8 cellular contexts compared by ENCODE assay signal in the genomic region with DNA sequence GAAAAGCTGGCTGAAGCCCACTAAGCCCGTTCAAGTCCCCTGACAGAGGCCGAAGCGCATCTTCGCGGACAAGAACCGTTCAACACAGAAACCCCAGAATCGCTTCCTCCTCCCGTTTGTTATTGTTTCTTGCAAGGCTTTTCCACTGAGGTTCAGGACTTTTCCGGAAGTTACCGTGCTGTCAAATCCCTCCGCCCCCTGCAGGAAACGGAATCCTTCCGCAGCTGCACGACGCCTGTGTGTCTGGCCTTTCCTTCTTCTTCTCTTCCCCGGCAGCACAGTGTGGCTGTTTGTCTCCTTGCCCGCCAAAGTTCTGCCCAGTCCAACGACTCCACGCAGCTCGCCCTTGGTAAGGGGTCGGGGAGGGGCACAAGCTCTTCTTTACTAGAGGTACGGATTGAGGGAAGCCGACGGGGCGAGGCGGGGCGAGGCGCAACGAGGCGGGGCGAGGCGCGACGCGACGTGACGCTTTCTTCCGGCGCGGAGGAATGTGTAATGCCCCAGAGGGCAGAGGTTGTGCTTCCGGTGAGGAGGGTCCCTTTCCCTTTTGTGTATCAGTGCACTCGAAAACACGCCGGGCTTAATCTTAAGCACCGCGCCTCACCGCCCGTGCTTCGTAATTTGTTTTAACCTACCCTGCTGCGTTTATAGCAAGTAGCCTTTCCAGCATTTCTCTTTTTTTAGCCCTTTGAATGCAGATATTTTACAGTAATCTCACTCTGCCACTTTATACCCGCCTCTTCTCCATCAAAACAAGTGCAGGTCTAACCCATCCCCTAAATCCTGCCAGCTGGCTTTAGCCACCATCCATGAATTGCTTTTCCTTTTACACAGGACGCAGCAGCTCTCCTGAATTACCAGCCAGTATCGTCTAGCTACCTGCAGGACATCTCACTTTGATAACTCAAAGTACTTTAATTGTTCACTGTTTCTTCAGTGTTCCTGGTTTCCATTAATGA. TPM values are rescaled to one million over a fixed set of nuclear protein-coding genes. Genes with fewer than 3 reads are reported as not detected.
DNase-seq lines count a peak whose midpoint lies in the region; ATAC-seq lines count a peak whose summit lies in the region.

A gene (minus strand): TSS at position 183 of the 959 bp plus-strand sequence. CDS start 229 bp downstream, outside the sequence.

- H3K27ac Mint-ChIP-seq in natural killer cell treated with Interleukin-12 subunit alpha and Interleukin-12 subunit beta and Interleukin-15 and Interleukin-18, amount 100 ng/mL, for 72 hours = peak within 1 kb of the TSS; percentile 92 to 93
- H3K27ac Mint-ChIP-seq in stimulated activated naive CD8-positive, alpha-beta T cell treated with anti-CD3 and anti-CD28 coated beads, Interleukin-15, amount 100 ng/mL, for 72 hours = peak within 1 kb of the TSS; percentile 97 to 99

- peak within 1 kb of the TSS; percentile 98 for H3K4me3 Mint-ChIP-seq in natural killer cell treated with Interleukin-12 subunit alpha and Interleukin-12 subunit beta and Interleukin-15 and Interleukin-18, amount 100 ng/mL, for 72 hours
- H3K4me3 Mint-ChIP-seq in stimulated activated naive CD8-positive, alpha-beta T cell treated with anti-CD3 and anti-CD28 coated beads, Interleukin-15, amount 100 ng/mL, for 72 hours = peak within 1 kb of the TSS; percentile 90 to 96

- DNase-seq in CMK (ENCODE audit: low read depth) (peak; percentile 63), activated T-cell treated with anti-CD3 and anti-CD28 coated beads for 24 hours (ENCODE audit: low read depth) (peak; percentile 79), fibroblast of gingiva (ENCODE audit: low read depth) (peak; percentile 97), NCI-H774 (lab: John Stamatoyannopoulos, UW) (no peak)
- DNase-seq in Jurkat, Clone E6-1 (ENCODE audit: low read depth, low spot score) = peak; percentile 95
- DNase-seq in natural killer cell treated with Interleukin-12 subunit alpha and Interleukin-12 subunit beta and Interleukin-15 and Interleukin-18, amount 100 ng/mL, for 72 hours (ENCODE audit: low spot score) = peak; percentile 89
- peak; percentile 89 to 92 for DNase-seq in stimulated activated naive CD8-positive, alpha-beta T cell treated with anti-CD3 and anti-CD28 coated beads, Interleukin-15, amount 100 ng/mL, for 72 hours

- peak; percentile 85 for ATAC-seq in GM21529 (IDR thresholded peaks at IDR 0.05; ENCODE audit: unreplicated experiment)
- ATAC-seq in natural killer cell treated with Interleukin-12 subunit alpha and Interleukin-12 subunit beta and Interleukin-15 and Interleukin-18, amount 100 ng/mL, for 72 hours = peak; percentile 97 to 100
- peak; percentile 98 for ATAC-seq in stimulated activated naive CD8-positive, alpha-beta T cell treated with anti-CD3 and anti-CD28 coated beads, Interleukin-15, amount 100 ng/mL, for 72 hours

- peak within 1 kb of the TSS; percentile 96 for H3K4me3 ChIP-seq in Jurkat, Clone E6-1 (ENCODE audit: low read length)

- H3K36me3 Mint-ChIP-seq in natural killer cell treated with Interleukin-12 subunit alpha and Interleukin-12 subunit beta and Interleukin-15 and Interleukin-18, amount 100 ng/mL, for 72 hours = peaks cover 18% of the 10 kb centered on the region

- H3K27me3 Mint-ChIP-seq in natural killer cell treated with Interleukin-12 subunit alpha and Interleukin-12 subunit beta and Interleukin-15 and Interleukin-18, amount 100 ng/mL, for 72 hours = no peaks in the 10 kb centered on the region
- no peaks in the 10 kb centered on the region for H3K27me3 Mint-ChIP-seq in stimulated activated naive CD8-positive, alpha-beta T cell treated with anti-CD3 and anti-CD28 coated beads, Interleukin-15, amount 100 ng/mL, for 72 hours

- H3K4me1 Mint-ChIP-seq in natural killer cell treated with Interleukin-12 subunit alpha and Interleukin-12 subunit beta and Interleukin-15 and Interleukin-18, amount 100 ng/mL, for 72 hours (ENCODE audit: low read depth in 2 of 2) = peaks cover 24 to 33% of the 10 kb centered on the region in 2 donors
- H3K4me1 Mint-ChIP-seq in stimulated activated naive CD8-positive, alpha-beta T cell treated with anti-CD3 and anti-CD28 coated beads, Interleukin-15, amount 100 ng/mL, for 72 hours = peaks cover 14% of the 10 kb centered on the region

- no peaks in the 10 kb centered on the region for H3K9me3 Mint-ChIP-seq in natural killer cell treated with Interleukin-12 subunit alpha and Interleukin-12 subunit beta and Interleukin-15 and Interleukin-18, amount 100 ng/mL, for 72 hours
- H3K9me3 Mint-ChIP-seq in stimulated activated naive CD8-positive, alpha-beta T cell treated with anti-CD3 and anti-CD28 coated beads, Interleukin-15, amount 100 ng/mL, for 72 hours = no peaks in the 10 kb centered on the region

RNA-seq across cellular contexts. Expression of the gene that starts here (rescaled TPM):
- polyA plus RNA-seq in Jurkat, Clone E6-1 (2012; ENCODE audit: insufficient read depth, insufficient read length) = 20.5 TPM
- total RNA-seq in natural killer cell treated with Interleukin-12 subunit alpha and Interleukin-12 subunit beta and Interleukin-15 and Interleukin-18, amount 100 ng/mL, for 72 hours = 100 to 1,000 TPM; 109 to 124 TPM
